In genomic region chr10:131859341-131860020, GRCh38 we compare ENCODE assay signal across 18 cellular contexts. TPM values are rescaled to one million over a fixed set of nuclear protein-coding genes. Genes with fewer than 3 reads are reported as not detected.
DNase-seq lines count a peak whose midpoint lies in the region; ATAC-seq and TF ChIP-seq lines count a peak whose summit lies in the region.
"Had no signal": no experiment of that assay in that cellular context is flagged by ENCODE, and none has a peak within 500 bp of the region (broad histone marks: within the 10 kb centered on the region; RNA-seq: fewer than 3 reads in every experiment).

No MANE protein-coding gene starts in this region.

- peak; percentile 34 for DNase-seq in activated effector memory CD4-positive, alpha-beta T cell treated with anti-CD3 and anti-CD28 coated beads, Interleukin-2, amount 50 U/mL, for 16 hours
- DNase-seq in activated effector memory CD4-positive, alpha-beta T cell treated with Interleukin-2 at 50 U/mL for 16 hours, result no peak
- DNase-seq in chondrocyte (ENCODE audit: low spot score) (peak; percentile 51), mesenteric fat pad (ENCODE audit: low spot score) (peak; percentile 73), upper lobe of right lung (peak; percentile 13), A673 (ENCODE audit: low spot score) (no peak), NCI-H446 treated with DMSO at 0.1 percent for 48 hours (lab: John Stamatoyannopoulos, UW) (no peak)
- DNase-seq: COR-L47, GF-D8, KG1, NCI-H1417 treated with DMSO at 0.1 percent for 48 hours, NCI-H1930, NCI-H2171 treated with DMSO at 0.1 percent for 48 hours, NCI-H510A treated with DMSO at 0.1 percent for 48 hours, PC-9 had no signal

- H3K27ac ChIP-seq in upper lobe of right lung, result no peak overlapping the region
- H3K27ac ChIP-seq in A673 (ENCODE audit: low read depth, low read length, poor library complexity, severe bottlenecking), result no peak overlapping the region
- H3K27ac ChIP-seq: A549, PC-9 had no signal

- CTCF ChIA-PET in A673 (lab: Charles Lee), result no interaction called here

- H3K4me1 ChIP-seq in upper lobe of right lung (no peaks in the 10 kb centered on the region), A673 (ENCODE audit: insufficient read depth, low read length, poor library complexity, severe bottlenecking) (no peaks in the 10 kb centered on the region)
- H3K4me1 ChIP-seq: A549 had no signal

- BruUV-seq in A673 (replicated peaks; lab: Mats Ljungman, UMichigan), result no TSS peak

- H3K9me3 Mint-ChIP-seq in chondrocyte (ENCODE audit: low read depth), result no peaks in the 10 kb centered on the region

- H3K4me1 Mint-ChIP-seq in chondrocyte (ENCODE audit: low read depth), result no peaks in the 10 kb centered on the region

- TF ChIP-seq CTCF in chondrocyte (IDR thresholded peaks at IDR 0.05), result no peak
- no peak for TF ChIP-seq CTCF in upper lobe of right lung (IDR thresholded peaks at IDR 0.05)
- no peak for TF ChIP-seq CTCF in A673 (conservative IDR thresholded peaks at IDR 0.05; ENCODE audit: low read depth, low read length)

- POLR2A ChIA-PET in A673 (lab: Charles Lee; ENCODE audit: low non-redundant PET), result no interaction called here

- no peaks in the 10 kb centered on the region for H3K36me3 Mint-ChIP-seq in chondrocyte (ENCODE audit: low read depth)

- peaks cover 33% of the 10 kb centered on the region for H3K27me3 ChIP-seq in upper lobe of right lung
- peaks cover 21% of the 10 kb centered on the region for H3K27me3 ChIP-seq in A673 (replicated peaks; ENCODE audit: insufficient read depth, low read depth, low read length, poor library complexity)

- intact Hi-C loops in upper lobe of right lung (cut with DNase I) (no loop called here), A673 (cut with micrococcal nuclease; ENCODE audit: unreplicated experiment) (no loop called here)

- H3K4me3 ChIP-seq in upper lobe of right lung (no peak overlapping the region), A673 (ENCODE audit: low read depth, low read length, poor library complexity, severe bottlenecking) (no peak overlapping the region)
- H3K4me3 ChIP-seq: A549, PC-9 had no signal

- no peaks in the 10 kb centered on the region for H3K36me3 ChIP-seq in upper lobe of right lung
- H3K36me3 ChIP-seq in A673 (ENCODE audit: insufficient read depth, low read length, poor library complexity, severe bottlenecking), result no peaks in the 10 kb centered on the region

- ATAC-seq in upper lobe of right lung (no peak), GM19328 (IDR thresholded peaks at IDR 0.05; ENCODE audit: unreplicated experiment) (no peak)
- ATAC-seq: HepG2 had no signal

- H3K27ac Mint-ChIP-seq in chondrocyte (ENCODE audit: unreplicated experiment), result no peak overlapping the region

- H3K9me3 ChIP-seq in upper lobe of right lung (no peaks in the 10 kb centered on the region), A673 (ENCODE audit: low read depth, low read length, poor library complexity, severe bottlenecking) (no peaks in the 10 kb centered on the region)
- H3K9me3 ChIP-seq: A549 had no signal

- no peak overlapping the region for H3K4me3 Mint-ChIP-seq in chondrocyte (ENCODE audit: unreplicated experiment)

- peaks cover 34% of the 10 kb centered on the region for H3K27me3 Mint-ChIP-seq in chondrocyte (ENCODE audit: low read depth)

RNA-seq across cellular contexts. Expression of gene PPP2R2D, which starts 41.3 kb away (rescaled TPM):
- total RNA-seq in chondrocyte (24.3 to 27.5 TPM (median 25.1 TPM) in 3 replicates), mesenteric fat pad (27.4 TPM), upper lobe of right lung (28.3 TPM), A673 (2021) (48.4 and 49.1 TPM in 2 replicates)

Comparison
In these comparisons a context has a peak if more than half of its experiments do, and no peak if none do; other contexts are left out.
1. DNase-seq: peak in activated effector memory CD4-positive, alpha-beta T cell treated with anti-CD3 and anti-CD28 coated beads, Interleukin-2, amount 50 U/mL, for 16 hours (single experiment), chondrocyte (single experiment), mesenteric fat pad (single experiment) and upper lobe of right lung (single experiment); none in activated effector memory CD4-positive, alpha-beta T cell treated with Interleukin-2 at 50 U/mL for 16 hours (single experiment), A673 (single experiment) and NCI-H446 treated with DMSO at 0.1 percent for 48 hours (single experiment).